Comparison of ENCODE assay signal across 21 cellular contexts in the genomic region with DNA sequence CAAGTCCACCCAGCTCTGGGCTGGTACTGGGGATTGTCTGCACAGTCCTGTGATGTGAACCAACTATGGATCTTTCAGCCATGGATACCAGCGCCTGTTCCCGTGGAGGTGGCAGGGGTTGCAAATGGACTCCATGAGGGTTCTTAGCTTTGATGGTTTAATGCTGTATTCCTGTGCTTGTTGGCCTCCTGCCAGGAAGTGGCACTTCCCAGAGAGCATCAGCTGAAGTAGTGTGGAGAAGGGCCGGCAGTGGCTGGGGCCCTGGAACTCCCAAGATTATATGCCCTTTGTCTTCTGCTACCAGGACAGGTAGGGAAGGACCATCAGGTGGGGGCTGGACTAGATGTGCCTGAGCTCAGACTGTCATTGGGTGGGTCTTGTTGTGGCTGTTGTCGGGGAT.
"Had no signal": no experiment of that assay in that cellular context is flagged by ENCODE, and none has a peak within 500 bp of the region (broad histone marks: within the 10 kb centered on the region; RNA-seq: fewer than 3 reads in every experiment).

No MANE protein-coding gene starts in this region.

- DNase-seq: activated CD4-positive, alpha-beta memory T cell treated with anti-CD3 and anti-CD28 coated beads, Interleukin-2, amount 10 ng/mL, durations not matched to agents 7 days and 5 days; activated CD4-positive, alpha-beta T cell treated with anti-CD3 and anti-CD28 coated beads for 36 hours; activated CD4-positive, alpha-beta T cell treated with anti-CD3 and anti-CD28 coated beads, Interleukin-2, amount 50 U/mL, for 1 hour; activated gamma-delta T cell; activated naive CD4-positive, alpha-beta T cell treated with anti-CD3 and anti-CD28 coated beads for 36 hours; activated T-cell treated with anti-CD3 and anti-CD28 coated beads for 4 hours; activated T-cell treated with anti-CD3 and anti-CD28 coated beads, Interleukin-2, amount 50 U/mL, for 48 hours; MV-4-11; NCI-H1092 treated with DMSO at 0.1 percent for 48 hours; NCI-H1436 treated with DMSO at 0.1 percent for 48 hours; NCI-H187 treated with DMSO at 0.1 percent for 48 hours; NCI-H2081 treated with DMSO at 0.1 percent for 48 hours; NCI-H510A treated with DMSO at 0.1 percent for 48 hours; Peyer's patch; Right ventricle myocardium superior; SK-N-SH had no signal

- H3K9ac ChIP-seq: KMS-11, SK-N-SH had no signal

- H3K4me3 ChIP-seq: Peyer's patch, SJCRH30 had no signal

- H3K4me1 ChIP-seq: Peyer's patch, SJCRH30 had no signal

- H3K36me3 ChIP-seq: Peyer's patch, SJCRH30 had no signal

- H3K27ac ChIP-seq: KMS-11, Peyer's patch, RWPE1, SJCRH30, VCaP had no signal

- FAIRE-seq: astrocyte had no signal

- H3K27me3 ChIP-seq: Peyer's patch, SJCRH30 had no signal

- H3K9me3 ChIP-seq: Peyer's patch, SJCRH30, SK-N-SH had no signal
